In the genomic region with DNA sequence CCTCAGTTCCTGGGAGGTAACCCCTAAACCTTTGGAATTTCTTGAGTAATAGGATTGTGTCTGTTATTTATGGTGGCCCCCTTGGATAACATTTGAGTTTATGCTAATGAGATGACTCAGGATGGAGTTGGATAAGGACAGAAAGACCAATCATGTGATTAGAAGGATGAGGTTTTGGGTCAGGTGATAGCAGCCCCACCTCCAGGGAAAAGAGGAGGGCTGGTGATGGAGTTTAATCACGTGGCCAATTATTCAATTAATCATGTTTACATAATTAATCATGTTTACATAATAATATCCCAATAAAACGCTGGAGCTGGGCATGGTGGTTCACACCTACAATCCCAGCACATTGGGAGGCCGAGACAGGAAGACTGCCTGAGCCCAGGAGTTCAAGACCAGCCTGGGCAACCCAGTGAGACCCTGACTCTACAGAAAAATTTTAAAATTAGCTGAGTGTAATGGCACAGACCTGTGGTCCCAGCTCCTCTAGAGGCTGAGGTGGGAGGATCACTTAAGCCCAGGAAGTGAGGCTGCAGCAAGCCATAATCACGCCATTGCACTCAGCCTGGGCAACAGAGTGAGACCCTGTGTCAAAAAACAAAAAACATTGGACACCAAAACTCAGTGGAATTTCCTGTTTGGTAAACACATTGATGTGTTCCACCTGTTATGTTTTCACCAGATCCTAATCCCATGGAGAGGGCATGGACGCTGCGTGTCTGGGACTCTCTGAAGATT, we compare ENCODE assay signal across 21 cellular contexts.
"Had no signal": no experiment of that assay in that cellular context is flagged by ENCODE, and none has a peak within 500 bp of the region (broad histone marks: within the 10 kb centered on the region; RNA-seq: fewer than 3 reads in every experiment).

No MANE protein-coding gene starts in this region.

- H3K27ac ChIP-seq: heart left ventricle, neural progenitor cell, ovary had no signal

- H2AFZ ChIP-seq: neural progenitor cell had no signal

- H3K4me3 ChIP-seq: heart left ventricle, lung, neural progenitor cell, ovary, smooth muscle cell had no signal

- H3K36me3 ChIP-seq: heart left ventricle, neural progenitor cell, ovary had no signal

- DNase-seq: effector CD4-positive, alpha-beta T cell; endodermal cell; erythroblast; foreskin melanocyte; heart left ventricle; hippocampal formation; left colon; left ventricle myocardium superior; mesenchymal stem cell; midbrain; nucleus accumbens; ovary; right cardiac atrium; stimulated activated CD4-positive, alpha-beta T cell treated with anti-CD3 and anti-CD28 coated beads, Interleukin-2, amount 100 ng/mL, for 48 hours; stimulated activated naive CD4-positive, alpha-beta T cell treated with Interleukin-2 at 50 U/mL for 16 hours had no signal

- H3K4me1 ChIP-seq: heart left ventricle, neural progenitor cell had no signal

- FAIRE-seq: endothelial cell of umbilical vein, urothelium cell line had no signal

- H3K9me3 ChIP-seq: ovary had no signal

- H3K27me3 ChIP-seq: heart left ventricle, neural progenitor cell, ovary had no signal

- ATAC-seq: heart left ventricle; left colon; left ventricle myocardium superior; natural killer cell treated with Interleukin-12 subunit alpha and Interleukin-12 subunit beta and Interleukin-15 and Interleukin-18, amount 100 ng/mL, for 72 hours; right cardiac atrium had no signal

- H3K4me2 ChIP-seq: neural progenitor cell, smooth muscle cell had no signal

- H3K9ac ChIP-seq: neural progenitor cell had no signal
